In the genomic region with DNA sequence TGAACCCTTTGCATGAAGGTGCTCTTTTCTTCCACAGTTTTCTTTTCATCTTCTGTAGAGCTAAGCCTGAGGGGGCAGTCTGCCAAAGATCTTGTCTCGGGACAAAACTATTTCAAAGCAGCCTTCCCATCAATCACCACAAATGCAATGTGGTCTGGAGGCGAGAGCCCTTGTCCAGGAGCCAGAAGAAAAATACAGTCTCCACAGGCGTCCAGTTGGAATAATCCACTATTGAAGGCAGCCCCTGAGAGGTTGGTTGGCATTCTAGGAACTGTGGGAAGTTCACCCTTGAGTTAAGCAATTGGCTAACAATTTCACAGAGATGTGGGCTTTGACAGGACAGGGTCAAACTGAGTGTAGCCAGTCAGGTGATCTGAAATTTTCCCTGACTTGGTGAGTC, we compare ENCODE assay signal across 14 cellular contexts.
DNase-seq lines count a peak whose midpoint lies in the region; FAIRE-seq and TF ChIP-seq lines count a peak whose summit lies in the region.
"Had no signal": no experiment of that assay in that cellular context is flagged by ENCODE, and none has a peak within 500 bp of the region (broad histone marks: within the 10 kb centered on the region; RNA-seq: fewer than 3 reads in every experiment).

No MANE protein-coding gene starts in this region.

- H2AFZ ChIP-seq in astrocyte (ENCODE audit: low read depth, low read length): no peak overlapping the region

- H3K27me3 Mint-ChIP-seq in astrocyte (ENCODE audit: low read depth, unreplicated experiment): no peaks in the 10 kb centered on the region
- H3K27me3 Mint-ChIP-seq: activated naive CD4-positive, alpha-beta T cell treated with anti-CD3 and anti-CD28 coated beads, Interleukin-2, amount 50 U/mL, for 24 hours had no signal

- H3K4me3 ChIP-seq in astrocyte (ENCODE audit: insufficient read depth, low read depth, low read length): no peak overlapping the region
- no peak overlapping the region for H3K4me3 ChIP-seq in skeletal muscle cell (ENCODE audit: low read depth, low read length)
- H3K4me3 ChIP-seq: colonic mucosa, mucosa of descending colon, right lobe of liver had no signal

- CTCF ChIA-PET in RWPE1 (lab: Yijun Ruan, JAX): no interaction called here

- H3K9me3 ChIP-seq in astrocyte (ENCODE audit: insufficient read depth, low read depth, low read length): no peaks in the 10 kb centered on the region
- H3K9me3 ChIP-seq: colonic mucosa, mucosa of descending colon, right lobe of liver had no signal

- H4K20me1 ChIP-seq in astrocyte (ENCODE audit: insufficient read depth, low read length): no peaks in the 10 kb centered on the region

- peak overlapping the region; percentile 3 for H3K4me2 ChIP-seq in astrocyte (ENCODE audit: low read length)

- H3K4me1 ChIP-seq in astrocyte (ENCODE audit: insufficient read depth, low read length): peaks cover 4% of the 10 kb centered on the region
- H3K4me1 ChIP-seq: right lobe of liver had no signal

- peak; percentile 19 for DNase-seq in HK-2 (ENCODE audit: unreplicated experiment)
- peak; percentile 89 for DNase-seq in astrocyte (ENCODE audit: low read depth)
- DNase-seq in kidney tubule cell (ENCODE audit: low spot score): peak; percentile 30
- DNase-seq in skeletal muscle cell (ENCODE audit: low read depth): peak; percentile 71
- DNase-seq in RWPE1 (ENCODE audit: low spot score): no peak
- DNase-seq in NCI-H1105 treated with DMSO at 0.1 percent for 48 hours (lab: John Stamatoyannopoulos, UW): no peak
- no peak for DNase-seq in Kasumi-1 (lab: John Stamatoyannopoulos, UW)
- DNase-seq in T-helper 9 cell: no peak
- DNase-seq: colonic mucosa, mucosa of descending colon, NCI-H2107, right lobe of liver, SW 1271 had no signal

- H3K27ac ChIP-seq in astrocyte (ENCODE audit: low read depth, low read length): no peak overlapping the region
- H3K27ac ChIP-seq in RWPE1: no peak overlapping the region
- H3K27ac ChIP-seq: colonic mucosa, right lobe of liver had no signal

- peaks cover 2% of the 10 kb centered on the region for H3K36me3 Mint-ChIP-seq in astrocyte (ENCODE audit: low read depth, unreplicated experiment)

- POLR2A ChIA-PET in RWPE1 (lab: Yijun Ruan, JAX; ENCODE audit: low non-redundant PET): no interaction called here

- no peaks in the 10 kb centered on the region for H3K9me3 Mint-ChIP-seq in astrocyte (ENCODE audit: unreplicated experiment)
- H3K9me3 Mint-ChIP-seq: activated naive CD4-positive, alpha-beta T cell treated with anti-CD3 and anti-CD28 coated beads, Interleukin-2, amount 50 U/mL, for 24 hours had no signal

- peaks cover 27% of the 10 kb centered on the region for H3K4me1 Mint-ChIP-seq in astrocyte (ENCODE audit: low read depth, unreplicated experiment)
- H3K4me1 Mint-ChIP-seq: activated naive CD4-positive, alpha-beta T cell treated with anti-CD3 and anti-CD28 coated beads, Interleukin-2, amount 50 U/mL, for 24 hours had no signal

- H3K27ac Mint-ChIP-seq in astrocyte (ENCODE audit: unreplicated experiment): no peak overlapping the region
- H3K27ac Mint-ChIP-seq: activated naive CD4-positive, alpha-beta T cell treated with anti-CD3 and anti-CD28 coated beads, Interleukin-2, amount 50 U/mL, for 24 hours had no signal

- no peak for FAIRE-seq in astrocyte (lab: Jason Lieb, UNC)

- TF ChIP-seq CTCF in astrocyte (IDR thresholded peaks at IDR 0.05; ENCODE audit: insufficient read depth, low read depth, low read length): no peak
- no peak for TF ChIP-seq CTCF in RWPE1 (conservative IDR thresholded peaks at IDR 0.05; ENCODE audit: low read depth)

- no peaks in the 10 kb centered on the region for H3K36me3 ChIP-seq in astrocyte (ENCODE audit: insufficient read depth, low read length)
- H3K36me3 ChIP-seq: colonic mucosa, right lobe of liver had no signal

- no peak overlapping the region for H3K4me3 Mint-ChIP-seq in astrocyte (ENCODE audit: unreplicated experiment)
- H3K4me3 Mint-ChIP-seq: activated naive CD4-positive, alpha-beta T cell treated with anti-CD3 and anti-CD28 coated beads, Interleukin-2, amount 50 U/mL, for 24 hours had no signal

- peaks cover 11% of the 10 kb centered on the region for H3K27me3 ChIP-seq in astrocyte (ENCODE audit: insufficient read depth, low read length)
- H3K27me3 ChIP-seq: colonic mucosa, right lobe of liver had no signal

- H3K9ac ChIP-seq in astrocyte (ENCODE audit: low read length): no peak overlapping the region

- H3K79me2 ChIP-seq in astrocyte (ENCODE audit: insufficient read depth, low read length): no peaks in the 10 kb centered on the region

Comparison
In these comparisons a context has a peak if more than half of its experiments do, and no peak if none do; other contexts are left out.
1. DNase-seq: peak in HK-2 (single experiment), astrocyte (single experiment), kidney tubule cell (single experiment) and skeletal muscle cell (single experiment); none in RWPE1 (single experiment), NCI-H1105 treated with DMSO at 0.1 percent for 48 hours (single experiment), Kasumi-1 (0 of 2) and T-helper 9 cell (single experiment).